Comparison of ENCODE assay signal across 1 cellular context in the genomic region with DNA sequence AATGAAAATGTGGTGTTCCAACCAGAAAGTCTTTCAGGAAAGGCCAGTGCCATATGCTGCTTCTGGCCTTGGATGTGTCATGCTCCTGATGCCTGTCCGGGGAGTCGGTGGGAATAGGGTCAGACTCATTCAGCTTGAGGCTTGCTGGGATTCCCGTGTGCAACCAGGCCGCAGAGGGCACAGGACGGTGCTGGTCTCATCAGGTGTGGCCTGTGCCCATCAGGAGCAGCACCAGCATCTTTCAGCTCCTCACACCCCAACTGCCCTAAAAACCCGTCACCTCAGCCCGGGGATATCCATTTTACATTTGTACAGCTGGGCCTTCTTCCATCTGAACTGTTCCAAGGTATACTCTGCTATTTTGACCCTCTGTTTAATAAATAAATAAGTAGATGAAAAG.
TF ChIP-seq lines count a peak whose summit lies in the region.

No MANE protein-coding gene starts in this region.

TF ChIP-seq in GM12878, 131 proteins besides CTCF, POLR2A, EP300 and RAD21:
- TF ChIP-seq KAT2A (conservative IDR thresholded peaks at IDR 0.05; ENCODE audit: control insufficient read depth, low read depth, low read length) (no peak), HCFC1 (IDR thresholded peaks at IDR 0.05; ENCODE audit: low read length) (no peak)
- TF ChIP-seq, protein P1, sequence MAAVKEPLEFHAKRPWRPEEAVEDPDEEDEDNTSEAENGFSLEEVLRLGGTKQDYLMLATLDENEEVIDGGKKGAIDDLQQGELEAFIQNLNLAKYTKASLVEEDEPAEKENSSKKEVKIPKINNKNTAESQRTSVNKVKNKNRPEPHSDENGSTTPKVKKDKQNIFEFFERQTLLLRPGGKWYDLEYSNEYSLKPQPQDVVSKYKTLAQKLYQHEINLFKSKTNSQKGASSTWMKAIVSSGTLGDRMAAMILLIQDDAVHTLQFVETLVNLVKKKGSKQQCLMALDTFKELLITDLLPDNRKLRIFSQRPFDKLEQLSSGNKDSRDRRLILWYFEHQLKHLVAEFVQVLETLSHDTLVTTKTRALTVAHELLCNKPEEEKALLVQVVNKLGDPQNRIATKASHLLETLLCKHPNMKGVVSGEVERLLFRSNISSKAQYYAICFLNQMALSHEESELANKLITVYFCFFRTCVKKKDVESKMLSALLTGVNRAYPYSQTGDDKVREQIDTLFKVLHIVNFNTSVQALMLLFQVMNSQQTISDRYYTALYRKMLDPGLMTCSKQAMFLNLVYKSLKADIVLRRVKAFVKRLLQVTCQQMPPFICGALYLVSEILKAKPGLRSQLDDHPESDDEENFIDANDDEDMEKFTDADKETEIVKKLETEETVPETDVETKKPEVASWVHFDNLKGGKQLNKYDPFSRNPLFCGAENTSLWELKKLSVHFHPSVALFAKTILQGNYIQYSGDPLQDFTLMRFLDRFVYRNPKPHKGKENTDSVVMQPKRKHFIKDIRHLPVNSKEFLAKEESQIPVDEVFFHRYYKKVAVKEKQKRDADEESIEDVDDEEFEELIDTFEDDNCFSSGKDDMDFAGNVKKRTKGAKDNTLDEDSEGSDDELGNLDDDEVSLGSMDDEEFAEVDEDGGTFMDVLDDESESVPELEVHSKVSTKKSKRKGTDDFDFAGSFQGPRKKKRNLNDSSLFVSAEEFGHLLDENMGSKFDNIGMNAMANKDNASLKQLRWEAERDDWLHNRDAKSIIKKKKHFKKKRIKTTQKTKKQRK (IDR thresholded peaks at IDR 0.05; ENCODE audit: low read depth, low read length) = no peak
